17 cellular contexts compared by ENCODE assay signal in the genomic region with DNA sequence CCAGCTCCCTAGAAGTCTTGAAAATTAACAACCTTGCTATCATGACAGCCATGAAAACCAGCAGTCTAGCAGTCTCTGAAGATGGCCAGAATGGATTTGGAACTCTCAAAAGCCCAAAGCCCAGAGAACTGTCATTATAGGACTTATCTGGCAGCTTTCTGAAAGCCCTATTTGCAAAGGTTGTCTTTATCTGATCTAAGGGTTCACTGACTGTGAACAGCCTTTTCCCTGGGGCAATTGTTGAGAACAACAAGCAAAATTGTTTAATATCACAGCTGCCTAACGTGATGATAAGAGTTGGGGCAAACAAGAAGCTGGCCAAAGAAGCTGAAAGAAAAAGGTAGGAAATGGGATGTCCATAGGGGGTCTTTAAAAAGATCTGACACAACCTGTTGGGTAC. TPM values are rescaled to one million over a fixed set of nuclear protein-coding genes. Genes with fewer than 3 reads are reported as not detected.
A peak's percentile ranks its signal among the peaks of the same experiment; 100 is the strongest.
DNase-seq lines count a peak whose midpoint lies in the region; ATAC-seq, FAIRE-seq and TF ChIP-seq lines count a peak whose summit lies in the region.
"Had no signal": no experiment of that assay in that cellular context is flagged by ENCODE, and none has a peak within 500 bp of the region (broad histone marks: within the 10 kb centered on the region; RNA-seq: fewer than 3 reads in every experiment).

No MANE protein-coding gene starts in this region.

- WGBS in A549 (ENCODE audit: missing lambda C conversion rate), result 33% methylated on average over 1 of the region's 1 CpG
- WGBS in right lobe of liver (ENCODE audit: insufficient coverage, low coverage, low lambda C conversion rate, missing lambda C conversion rate), result 27% methylated on average over 1 of the region's 1 CpG
- WGBS in adrenal gland, 4 donors, result 36 to 56% (median 49%) methylated on average over 1 of the region's 1 CpG

- no peaks in the 10 kb centered on the region for H3K36me3 ChIP-seq in right lobe of liver
- no peaks in the 10 kb centered on the region for H3K36me3 ChIP-seq in adrenal gland (replicated peaks in 1 of 2)

- H3K9me3 ChIP-seq in A549 (peaks cover 16% of the 10 kb centered on the region; the same call in 2 of the 3 replicates), right lobe of liver (peaks cover 0 to 9% (median 0%) of the 10 kb centered on the region in 4 donors), adrenal gland (replicated peaks in 1 of 3) (peaks cover 0 to 10% (median 4%) of the 10 kb centered on the region in 3 donors)

- CTCF ChIA-PET in A549 (lab: Yijun Ruan, JAX), result interaction anchor here (0.7 to 1.4 kb wide), 2 partner anchors 148 to 595 kb away, joined by 3 read pairs; no protein-coding TSS in a partner anchor

- TF ChIP-seq RAD21 in A549 (conservative IDR thresholded peaks at IDR 0.05 in 1 of 2, IDR thresholded peaks at IDR 0.05 in 1 of 2), result no peak

- intact Hi-C loops in right lobe of liver (cut with DNase I), result loop anchor here in 1 of 2 donors (10.0 kb wide), 1 partner anchor 327 kb away; no protein-coding TSS in a partner anchor
- intact Hi-C loops in adrenal gland (cut with DNase I), result no loop called here

- peak overlapping the region; percentile 64 to 78; a peak in 4 of 6 replicates for H3K27ac ChIP-seq in A549
- H3K27ac ChIP-seq in right lobe of liver, result no peak overlapping the region
- H3K27ac ChIP-seq in adrenal gland, result no peak overlapping the region
- H3K27ac ChIP-seq: C4-2B, PC-9, RWPE1 had no signal

- TF ChIP-seq CTCF in A549 (IDR thresholded peaks at IDR 0.05), result no peak
- TF ChIP-seq CTCF in LNCaP clone FGC (IDR thresholded peaks at IDR 0.05; ENCODE audit: control insufficient read depth, extremely low read depth, insufficient read depth), result no peak
- TF ChIP-seq CTCF in right lobe of liver (IDR thresholded peaks at IDR 0.05), result no peak
- no peak for TF ChIP-seq CTCF in adrenal gland (IDR thresholded peaks at IDR 0.05)

- no peak overlapping the region for H3K4me2 ChIP-seq in A549
- H3K4me2 ChIP-seq: PC-9 had no signal

- no peak overlapping the region for H3K4me3 ChIP-seq in A549
- H3K4me3 ChIP-seq in LNCaP clone FGC (ENCODE audit: low read depth, low read length), result no peak overlapping the region
- no peak overlapping the region for H3K4me3 ChIP-seq in right lobe of liver
- H3K4me3 ChIP-seq in adrenal gland, result no peak overlapping the region
- H3K4me3 ChIP-seq: PC-9 had no signal

- TF ChIP-seq EP300 in A549 (IDR thresholded peaks at IDR 0.05), result no peak

- no peak for TF ChIP-seq POLR2A in A549 (IDR thresholded peaks at IDR 0.05; ENCODE audit: low read length)
- TF ChIP-seq POLR2A in right lobe of liver (IDR thresholded peaks at IDR 0.05), result no peak
- TF ChIP-seq POLR2A in adrenal gland (IDR thresholded peaks at IDR 0.05), result no peak

- FAIRE-seq in A549 (lab: Jason Lieb, UNC), result no peak
- FAIRE-seq: G401.6 had no signal

- H3K27me3 ChIP-seq in right lobe of liver (no peaks in the 10 kb centered on the region), adrenal gland (no peaks in the 10 kb centered on the region)

- DNase-seq in A549 (ENCODE audit: low read depth in 1 of 2, low spot score in 1 of 2) (no peak), LNCaP clone FGC (ENCODE audit: low read depth) (peak; percentile 91), NCI-H69 (lab: John Stamatoyannopoulos, UW) (peak; percentile 90), right lobe of liver (no peak), adrenal gland (no peak), COR-L47 (lab: John Stamatoyannopoulos, UW) (no peak)
- DNase-seq: ACHN, DMS 273 treated with DMSO at 0.1 percent for 48 hours, DND-41, NCI-H1105 treated with DMSO at 0.1 percent for 48 hours, NCI-H187, SIG-M5 had no signal

- POLR2A ChIA-PET in A549 (lab: Yijun Ruan, JAX), result interaction anchor here (0.5 kb wide), 1 partner anchor 31 kb away, joined by 4 read pairs; no protein-coding TSS in a partner anchor

- ATAC-seq in A549, result no peak
- peak in 3 of 4 donors; percentile 26 to 72 (median 61) for ATAC-seq in right lobe of liver
- no peak for ATAC-seq in GM18873 (IDR thresholded peaks at IDR 0.05; ENCODE audit: low FRiP score, unreplicated experiment)

- H3K4me1 ChIP-seq in A549 (peaks cover 37% of the 10 kb centered on the region), right lobe of liver (no peaks in the 10 kb centered on the region), adrenal gland (replicated peaks in 1 of 2) (peaks cover 2 to 10% of the 10 kb centered on the region in 2 donors)

TF ChIP-seq in A549, 52 proteins besides CTCF, POLR2A, EP300 and RAD21:
- TF ChIP-seq FOSL2 (IDR thresholded peaks at IDR 0.05) (no peak), FOSL2 (CRISPR knock-in tag; IDR thresholded peaks at IDR 0.05) (no peak), HOXA7 (CRISPR knock-in tag; IDR thresholded peaks at IDR 0.05) (no peak), HDAC2 (IDR thresholded peaks at IDR 0.05) (no peak), EHMT2 (IDR thresholded peaks at IDR 0.05; ENCODE audit: low read depth) (no peak), ZNF302 (CRISPR knock-in tag; IDR thresholded peaks at IDR 0.05) (no peak), RFX5 (IDR thresholded peaks at IDR 0.05) (no peak), HEYL (CRISPR knock-in tag; IDR thresholded peaks at IDR 0.05) (no peak), RCOR1 (IDR thresholded peaks at IDR 0.05; ENCODE audit: low read depth, low read length) (no peak), ZC3H11A (IDR thresholded peaks at IDR 0.05) (no peak), KDM5A (IDR thresholded peaks at IDR 0.05) (no peak), CBX8 (IDR thresholded peaks at IDR 0.05) (no peak)
- TF ChIP-seq, protein P1, sequence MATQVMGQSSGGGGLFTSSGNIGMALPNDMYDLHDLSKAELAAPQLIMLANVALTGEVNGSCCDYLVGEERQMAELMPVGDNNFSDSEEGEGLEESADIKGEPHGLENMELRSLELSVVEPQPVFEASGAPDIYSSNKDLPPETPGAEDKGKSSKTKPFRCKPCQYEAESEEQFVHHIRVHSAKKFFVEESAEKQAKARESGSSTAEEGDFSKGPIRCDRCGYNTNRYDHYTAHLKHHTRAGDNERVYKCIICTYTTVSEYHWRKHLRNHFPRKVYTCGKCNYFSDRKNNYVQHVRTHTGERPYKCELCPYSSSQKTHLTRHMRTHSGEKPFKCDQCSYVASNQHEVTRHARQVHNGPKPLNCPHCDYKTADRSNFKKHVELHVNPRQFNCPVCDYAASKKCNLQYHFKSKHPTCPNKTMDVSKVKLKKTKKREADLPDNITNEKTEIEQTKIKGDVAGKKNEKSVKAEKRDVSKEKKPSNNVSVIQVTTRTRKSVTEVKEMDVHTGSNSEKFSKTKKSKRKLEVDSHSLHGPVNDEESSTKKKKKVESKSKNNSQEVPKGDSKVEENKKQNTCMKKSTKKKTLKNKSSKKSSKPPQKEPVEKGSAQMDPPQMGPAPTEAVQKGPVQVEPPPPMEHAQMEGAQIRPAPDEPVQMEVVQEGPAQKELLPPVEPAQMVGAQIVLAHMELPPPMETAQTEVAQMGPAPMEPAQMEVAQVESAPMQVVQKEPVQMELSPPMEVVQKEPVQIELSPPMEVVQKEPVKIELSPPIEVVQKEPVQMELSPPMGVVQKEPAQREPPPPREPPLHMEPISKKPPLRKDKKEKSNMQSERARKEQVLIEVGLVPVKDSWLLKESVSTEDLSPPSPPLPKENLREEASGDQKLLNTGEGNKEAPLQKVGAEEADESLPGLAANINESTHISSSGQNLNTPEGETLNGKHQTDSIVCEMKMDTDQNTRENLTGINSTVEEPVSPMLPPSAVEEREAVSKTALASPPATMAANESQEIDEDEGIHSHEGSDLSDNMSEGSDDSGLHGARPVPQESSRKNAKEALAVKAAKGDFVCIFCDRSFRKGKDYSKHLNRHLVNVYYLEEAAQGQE (IDR thresholded peaks at IDR 0.05), result no peak
- TF ChIP-seq, protein P2, sequence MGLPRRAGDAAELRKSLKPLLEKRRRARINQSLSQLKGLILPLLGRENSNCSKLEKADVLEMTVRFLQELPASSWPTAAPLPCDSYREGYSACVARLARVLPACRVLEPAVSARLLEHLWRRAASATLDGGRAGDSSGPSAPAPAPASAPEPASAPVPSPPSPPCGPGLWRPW (IDR thresholded peaks at IDR 0.05), result no peak
- TF ChIP-seq, protein P3, sequence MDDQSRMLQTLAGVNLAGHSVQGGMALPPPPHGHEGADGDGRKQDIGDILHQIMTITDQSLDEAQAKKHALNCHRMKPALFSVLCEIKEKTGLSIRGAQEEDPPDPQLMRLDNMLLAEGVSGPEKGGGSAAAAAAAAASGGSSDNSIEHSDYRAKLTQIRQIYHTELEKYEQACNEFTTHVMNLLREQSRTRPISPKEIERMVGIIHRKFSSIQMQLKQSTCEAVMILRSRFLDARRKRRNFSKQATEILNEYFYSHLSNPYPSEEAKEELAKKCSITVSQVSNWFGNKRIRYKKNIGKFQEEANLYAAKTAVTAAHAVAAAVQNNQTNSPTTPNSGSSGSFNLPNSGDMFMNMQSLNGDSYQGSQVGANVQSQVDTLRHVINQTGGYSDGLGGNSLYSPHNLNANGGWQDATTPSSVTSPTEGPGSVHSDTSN (IDR thresholded peaks at IDR 0.05), result no peak
- TF ChIP-seq, protein P4, sequence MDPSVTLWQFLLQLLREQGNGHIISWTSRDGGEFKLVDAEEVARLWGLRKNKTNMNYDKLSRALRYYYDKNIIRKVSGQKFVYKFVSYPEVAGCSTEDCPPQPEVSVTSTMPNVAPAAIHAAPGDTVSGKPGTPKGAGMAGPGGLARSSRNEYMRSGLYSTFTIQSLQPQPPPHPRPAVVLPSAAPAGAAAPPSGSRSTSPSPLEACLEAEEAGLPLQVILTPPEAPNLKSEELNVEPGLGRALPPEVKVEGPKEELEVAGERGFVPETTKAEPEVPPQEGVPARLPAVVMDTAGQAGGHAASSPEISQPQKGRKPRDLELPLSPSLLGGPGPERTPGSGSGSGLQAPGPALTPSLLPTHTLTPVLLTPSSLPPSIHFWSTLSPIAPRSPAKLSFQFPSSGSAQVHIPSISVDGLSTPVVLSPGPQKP (IDR thresholded peaks at IDR 0.05; ENCODE audit: low read depth, low read length), result no peak

RNA-seq across cellular contexts. Expression of a gene that starts 20.9 kb away (rescaled TPM):
- polyA plus RNA-seq in A549 (2011; rRNA removed) (8.3 and 11.2 TPM in 2 replicates), A549 (2017; fragmentation: RNase III; extraction: RNeasy Plus Mini Kit Qiagen cat#74134 plus additional on column Dnase treatment) (8.1 to 9.8 TPM (median 9.7 TPM) in 3 replicates), adrenal gland (10 to 100 TPM in 1 of 3 donors, 1 to 10 TPM in 2; 2.1 to 10.4 (median 4.0) TPM)
- 2.1 and 2.2 TPM in 2 replicates for polyA plus RNA-seq in A549 (2012; cell fraction: cytosol; rRNA removed)
- 0.80 and 1.2 TPM in 2 replicates for polyA plus RNA-seq in A549 (2012; cell fraction: nucleus; rRNA removed)
- polyA minus RNA-seq in A549 (2011; rRNA and poly(A)+ RNA removed), result 7.9 and 11.7 TPM in 2 replicates
- total RNA-seq in right lobe of liver (1 to 10 TPM; 5.5 to 9.6 (median 7.2) TPM), adrenal gland (10 to 100 TPM in 4 of 8 donors, 1 to 10 TPM in 4; 6.5 to 14.8 (median 10.0) TPM)

Comparison
In these comparisons a context has a peak if more than half of its experiments do, and no peak if none do; other contexts are left out.
1. ATAC-seq: peak in right lobe of liver (3 of 4); none in A549 (0 of 2) and GM18873 (single experiment).
2. DNase-seq: peak in LNCaP clone FGC (single experiment) and NCI-H69 (single experiment); none in A549 (0 of 2), right lobe of liver (0 of 3), adrenal gland (0 of 7) and COR-L47 (single experiment).
3. H3K27ac ChIP-seq: peak in A549 (2 of 2); none in right lobe of liver (0 of 3) and adrenal gland (0 of 5).